Comparison of ENCODE assay signal across 31 cellular contexts in genomic region chr13:49315756-49316481, GRCh38.
"Had no signal": no experiment of that assay in that cellular context is flagged by ENCODE, and none has a peak within 500 bp of the region (broad histone marks: within the 10 kb centered on the region; RNA-seq: fewer than 3 reads in every experiment).

No MANE protein-coding gene starts in this region.

- H3K9me3 Mint-ChIP-seq: activated CD4-positive, alpha-beta memory T cell treated with anti-CD3 and anti-CD28 coated beads, Interleukin-2, amount 10 ng/mL, durations not matched to agents 7 days and 5 days; activated naive CD4-positive, alpha-beta T cell treated with anti-CD3 and anti-CD28 coated beads, Interleukin-2, amount 10 ng/mL, durations not matched to agents 7 days and 5 days; activated naive CD8-positive, alpha-beta T cell treated with anti-CD3 and anti-CD28 coated beads, Interleukin-2, amount 50 U/mL, for 24 hours; T-helper 1 cell treated with Interleukin-12 subunit alpha and Interleukin-12 subunit beta and Interleukin-4 antibody, amounts not matched to agents 30 μg/mL and 1 μg/mL, for 36 hours; T-helper 2 cell treated with Interferon-gamma antibody and Interleukin-4, amounts not matched to agents 5 μg/mL and 100 μg/mL, for 36 hours had no signal

- ATAC-seq: activated CD8-positive, alpha-beta memory T cell treated with anti-CD3 and anti-CD28 coated beads, Interleukin-2, amount 10 ng/mL, durations not matched to agents 7 days and 5 days; activated naive CD8-positive, alpha-beta T cell treated with anti-CD3 and anti-CD28 coated beads, Interleukin-2, amount 50 U/mL, for 24 hours; PC-3 had no signal

- H3K4me3 Mint-ChIP-seq: activated CD4-positive, alpha-beta memory T cell treated with anti-CD3 and anti-CD28 coated beads, Interleukin-2, amount 10 ng/mL, durations not matched to agents 7 days and 5 days; activated CD8-positive, alpha-beta memory T cell treated with anti-CD3 and anti-CD28 coated beads, Interleukin-2, amount 10 ng/mL, durations not matched to agents 7 days and 5 days; activated naive CD4-positive, alpha-beta T cell treated with anti-CD3 and anti-CD28 coated beads, Interleukin-2, amount 10 ng/mL, durations not matched to agents 7 days and 5 days; activated naive CD8-positive, alpha-beta T cell; activated naive CD8-positive, alpha-beta T cell treated with anti-CD3 and anti-CD28 coated beads, Interleukin-2, amount 50 U/mL, for 24 hours; T-helper 1 cell treated with Interleukin-12 subunit alpha and Interleukin-12 subunit beta and Interleukin-4 antibody, amounts not matched to agents 30 μg/mL and 1 μg/mL, for 36 hours; T-helper 2 cell treated with Interferon-gamma antibody and Interleukin-4, amounts not matched to agents 5 μg/mL and 100 μg/mL, for 36 hours had no signal

- H3K27me3 Mint-ChIP-seq: activated CD4-positive, alpha-beta memory T cell treated with anti-CD3 and anti-CD28 coated beads, Interleukin-2, amount 10 ng/mL, durations not matched to agents 7 days and 5 days; activated CD8-positive, alpha-beta memory T cell treated with anti-CD3 and anti-CD28 coated beads, Interleukin-2, amount 10 ng/mL, durations not matched to agents 7 days and 5 days; activated naive CD4-positive, alpha-beta T cell treated with anti-CD3 and anti-CD28 coated beads, Interleukin-2, amount 10 ng/mL, durations not matched to agents 7 days and 5 days; activated naive CD8-positive, alpha-beta T cell; activated naive CD8-positive, alpha-beta T cell treated with anti-CD3 and anti-CD28 coated beads, Interleukin-2, amount 50 U/mL, for 24 hours had no signal

- H3K27ac Mint-ChIP-seq: activated CD4-positive, alpha-beta memory T cell treated with anti-CD3 and anti-CD28 coated beads, Interleukin-2, amount 10 ng/mL, durations not matched to agents 7 days and 5 days; activated CD8-positive, alpha-beta memory T cell treated with anti-CD3 and anti-CD28 coated beads, Interleukin-2, amount 10 ng/mL, durations not matched to agents 7 days and 5 days; activated naive CD8-positive, alpha-beta T cell; activated naive CD8-positive, alpha-beta T cell treated with anti-CD3 and anti-CD28 coated beads, Interleukin-2, amount 50 U/mL, for 24 hours; T-helper 1 cell treated with Interleukin-12 subunit alpha and Interleukin-12 subunit beta and Interleukin-4 antibody, amounts not matched to agents 30 μg/mL and 1 μg/mL, for 36 hours; T-helper 2 cell treated with Interferon-gamma antibody and Interleukin-4, amounts not matched to agents 5 μg/mL and 100 μg/mL, for 36 hours had no signal

- DNase-seq: activated CD4-positive, alpha-beta memory T cell treated with anti-CD3 and anti-CD28 coated beads, Interleukin-2, amount 10 ng/mL, durations not matched to agents 7 days and 5 days; activated CD4-positive, alpha-beta T cell treated with anti-CD3 and anti-CD28 coated beads for 1 hour; activated CD4-positive, alpha-beta T cell treated with anti-CD3 and anti-CD28 coated beads for 48 hours; activated CD4-positive, CD25-positive, alpha-beta regulatory T cell; activated CD8-positive, alpha-beta memory T cell treated with anti-CD3 and anti-CD28 coated beads for 24 hours; activated CD8-positive, alpha-beta memory T cell treated with anti-CD3 and anti-CD28 coated beads, Interleukin-2, amount 10 ng/mL, durations not matched to agents 7 days and 5 days; activated CD8-positive, alpha-beta memory T cell treated with anti-CD3 and anti-CD28 coated beads, Interleukin-2, amount 50 U/mL, for 48 hours; activated effector memory CD4-positive, alpha-beta T cell treated with Interleukin-2 at 50 U/mL for 16 hours; activated naive CD4-positive, alpha-beta T cell treated with anti-CD3 and anti-CD28 coated beads, Interleukin-2, amount 10 ng/mL, durations not matched to agents 7 days and 5 days; activated naive CD8-positive, alpha-beta T cell treated with anti-CD3 and anti-CD28 coated beads, Interleukin-2, amount 50 U/mL, for 24 hours; activated T-cell treated with anti-CD3 and anti-CD28 coated beads, Interleukin-2, amount 50 U/mL, for 48 hours; anterior cingulate cortex; brain microvascular endothelial cell; central memory CD4-positive, alpha-beta T cell; MM.1S; MV-4-11; NCI-H1092; NCI-H1436 treated with DMSO at 0.1 percent for 48 hours; NCI-H1694 treated with DMSO at 0.1 percent for 48 hours; NCI-H2029; NCI-H345; NCI-H524 treated with DMSO at 0.1 percent for 48 hours; PC-3; Peyer's patch; RPMI8226; SHP77 treated with DMSO at 0.1 percent for 48 hours; SK-N-SH; WERI-Rb-1 had no signal

- H3K36me3 Mint-ChIP-seq: activated CD8-positive, alpha-beta memory T cell treated with anti-CD3 and anti-CD28 coated beads, Interleukin-2, amount 10 ng/mL, durations not matched to agents 7 days and 5 days; activated naive CD4-positive, alpha-beta T cell treated with anti-CD3 and anti-CD28 coated beads, Interleukin-2, amount 10 ng/mL, durations not matched to agents 7 days and 5 days had no signal
